In genomic region chr15:80533934-80534333, GRCh38 we compare ENCODE assay signal across 25 cellular contexts.
"Had no signal": no experiment of that assay in that cellular context is flagged by ENCODE, and none has a peak within 500 bp of the region (broad histone marks: within the 10 kb centered on the region; RNA-seq: fewer than 3 reads in every experiment).

No MANE protein-coding gene starts in this region.

- H3K27me3 ChIP-seq: gastroesophageal sphincter, heart left ventricle, hepatocyte, neural progenitor cell, sigmoid colon, stomach, testis, tibial artery had no signal

- H3K27ac ChIP-seq: foreskin keratinocyte, gastroesophageal sphincter, heart left ventricle, hepatocyte, neural progenitor cell, prostate gland, sigmoid colon, stomach, testis, tibial artery had no signal

- H3K4me3 Mint-ChIP-seq: effector memory CD8-positive, alpha-beta T cell; mesothelial cell of epicardium; naive B cell; natural killer cell treated with Interleukin-12 subunit alpha and Interleukin-12 subunit beta and Interleukin-15 and Interleukin-18, amount 100 ng/mL, for 72 hours; neural progenitor cell; stimulated activated effector memory CD8-positive, alpha-beta T cell treated with anti-CD3 and anti-CD28 coated beads, Interleukin-12 subunit alpha, Interleukin-12 subunit beta, amount 100 ng/mL, for 72 hours; type B pancreatic cell had no signal

- H3K9me3 ChIP-seq: gastroesophageal sphincter, mucosa of descending colon, prostate gland, sigmoid colon, testis, tibial artery had no signal

- DNase-seq: cortex of kidney; effector memory CD8-positive, alpha-beta T cell; foreskin keratinocyte; heart left ventricle; kidney; mesenchymal stem cell; mucosa of descending colon; naive B cell; right cardiac atrium; sigmoid colon; stimulated activated CD4-positive, alpha-beta T cell treated with anti-CD3 and anti-CD28 coated beads, Interleukin-2, amount 100 ng/mL, for 24 hours; stimulated activated CD4-positive, alpha-beta T cell treated with anti-CD3 and anti-CD28 coated beads, Interleukin-4, amount 100 ng/mL, for 24 hours; stimulated activated naive CD4-positive, alpha-beta T cell treated with Interleukin-2 at 50 U/mL for 16 hours; stomach; testis; tibial artery had no signal

- H3K4me1 Mint-ChIP-seq: mesothelial cell of epicardium; naive B cell; neural progenitor cell; stimulated activated effector memory CD8-positive, alpha-beta T cell treated with anti-CD3 and anti-CD28 coated beads, Interleukin-12 subunit alpha, Interleukin-12 subunit beta, amount 100 ng/mL, for 72 hours had no signal

- H3K27ac Mint-ChIP-seq: effector memory CD8-positive, alpha-beta T cell; mesothelial cell of epicardium; naive B cell; natural killer cell treated with Interleukin-12 subunit alpha and Interleukin-12 subunit beta and Interleukin-15 and Interleukin-18, amount 100 ng/mL, for 72 hours; neural progenitor cell; stimulated activated effector memory CD8-positive, alpha-beta T cell treated with anti-CD3 and anti-CD28 coated beads, Interleukin-12 subunit alpha, Interleukin-12 subunit beta, amount 100 ng/mL, for 72 hours; type B pancreatic cell had no signal

- ATAC-seq: effector memory CD8-positive, alpha-beta T cell; foreskin keratinocyte; gastroesophageal sphincter; heart left ventricle; left lobe of liver; mucosa of descending colon; natural killer cell treated with Interleukin-12 subunit alpha and Interleukin-12 subunit beta and Interleukin-15 and Interleukin-18, amount 100 ng/mL, for 72 hours; right cardiac atrium; stimulated activated effector memory CD8-positive, alpha-beta T cell treated with anti-CD3 and anti-CD28 coated beads, Interleukin-12 subunit alpha, Interleukin-12 subunit beta, amount 100 ng/mL, for 72 hours had no signal

- FAIRE-seq: kidney had no signal

- H3K36me3 Mint-ChIP-seq: stimulated activated effector memory CD8-positive, alpha-beta T cell treated with anti-CD3 and anti-CD28 coated beads, Interleukin-12 subunit alpha, Interleukin-12 subunit beta, amount 100 ng/mL, for 72 hours had no signal

- H3K4me1 ChIP-seq: foreskin keratinocyte, neural progenitor cell, prostate gland, sigmoid colon had no signal

- H3K36me3 ChIP-seq: heart left ventricle, neural progenitor cell, prostate gland, sigmoid colon, stomach had no signal

- H3K27me3 Mint-ChIP-seq: type B pancreatic cell had no signal

- H3K4me3 ChIP-seq: gastroesophageal sphincter, heart left ventricle, hepatocyte, mucosa of descending colon, neural progenitor cell, prostate gland, sigmoid colon, stomach, testis, tibial artery had no signal
